ENCODE assay signal across 8 cellular contexts in genomic region chr11:45848654-45849081, GRCh38. TPM values are rescaled to one million over a fixed set of nuclear protein-coding genes. Genes with fewer than 3 reads are reported as not detected.
DNase-seq lines count a peak whose midpoint lies in the region; ATAC-seq and TF ChIP-seq lines count a peak whose summit lies in the region.

No MANE protein-coding gene starts in this region.

- H2AFZ ChIP-seq in H9 (ENCODE audit: low read length) (no peak overlapping the region), hepatocyte (no peak overlapping the region)

- no peaks in the 10 kb centered on the region for H3K9me3 ChIP-seq in H9 (ENCODE audit: control insufficient read depth, low read depth, low read length)
- no peaks in the 10 kb centered on the region for H3K9me3 ChIP-seq in hepatocyte (ENCODE audit: low read depth)

- no peaks in the 10 kb centered on the region for H3K79me1 ChIP-seq in H9 (ENCODE audit: insufficient read depth, low read depth, low read length, poor library complexity, severe bottlenecking)

- TF ChIP-seq CTCF in H9 (conservative IDR thresholded peaks at IDR 0.05) (no peak), VCaP (conservative IDR thresholded peaks at IDR 0.05) (peak; percentile 22; the same call in 1 of the 2 replicates), hepatocyte (IDR thresholded peaks at IDR 0.05; ENCODE audit: poor library complexity) (no peak)

- no peak overlapping the region for H2BK12ac ChIP-seq in H9 (ENCODE audit: insufficient read length, low read depth, low read length)

- H4K8ac ChIP-seq in H9 (replicated peaks; ENCODE audit: insufficient read length, low read depth, low read length), result no peak overlapping the region

- no peak overlapping the region for H2BK120ac ChIP-seq in H9 (ENCODE audit: low read depth, low read length, poor library complexity, severe bottlenecking)

- H3K9me3 Mint-ChIP-seq in H9, result no peaks in the 10 kb centered on the region; a peak in 1 of 5 replicates

- H3K27me3 Mint-ChIP-seq in H9 (ENCODE audit: low read depth), result peaks cover 33% of the 10 kb centered on the region

- H3K27ac ChIP-seq in H9 (ENCODE audit: insufficient read length, low read depth, low read length), result no peak overlapping the region
- peak overlapping the region; percentile 83 for H3K27ac ChIP-seq in VCaP
- H3K27ac ChIP-seq in hepatocyte, result peak overlapping the region; percentile 96
- H3K27ac ChIP-seq in skin epidermis, result peak overlapping the region in 12 of 21 experiments; percentile 81 to 99 (median 97)

- H3K4me3 ChIP-seq in hepatocyte (no peak overlapping the region), skin epidermis (peak overlapping the region in 6 of 7 experiments; percentile 78 to 99 (median 92))

- H3K36me3 ChIP-seq in hepatocyte (replicated peaks; ENCODE audit: insufficient read depth, low read depth), result no peaks in the 10 kb centered on the region

- H3K36me3 Mint-ChIP-seq in H9 (ENCODE audit: insufficient read depth in 1 of 3, low read depth in 3 of 3), result no peaks in the 10 kb centered on the region

- H2BK15ac ChIP-seq in H9 (ENCODE audit: low read depth, low read length), result no peak overlapping the region

- H3T11ph ChIP-seq in H9 (ENCODE audit: low read length), result no peak overlapping the region

- H2BK20ac ChIP-seq in H9 (ENCODE audit: low read depth, low read length, poor library complexity, severe bottlenecking), result no peak overlapping the region

- peaks cover 7% of the 10 kb centered on the region; the same call in 1 of the 2 replicates for H3K27me3 ChIP-seq in H9 (ENCODE audit: insufficient read depth, low read length)
- H3K27me3 ChIP-seq in hepatocyte, result no peaks in the 10 kb centered on the region

- no peak overlapping the region for H3K27ac Mint-ChIP-seq in H9

- H3K18ac ChIP-seq in H9 (ENCODE audit: insufficient read length, low read depth, low read length), result no peak overlapping the region

- WGBS in H9 (ENCODE audit: extremely low coverage, insufficient read length, low lambda C conversion rate), result no CpG with 5 or more reads among the region's 8 CpGs
- WGBS in hepatocyte (ENCODE audit: low lambda C conversion rate, missing lambda C conversion rate), result 27% methylated on average over 8 of the region's 8 CpGs

- no peaks in the 10 kb centered on the region for H3K79me2 ChIP-seq in H9 (ENCODE audit: insufficient read depth, low read length)
- H3K79me2 ChIP-seq in hepatocyte, result peaks cover 57% of the 10 kb centered on the region

- H4K5ac ChIP-seq in H9 (ENCODE audit: insufficient read length, low read depth, low read length), result no peak overlapping the region

- H4K20me1 ChIP-seq in H9 (ENCODE audit: control insufficient read depth, insufficient read depth, insufficient read length) (no peaks in the 10 kb centered on the region), hepatocyte (ENCODE audit: insufficient read depth, poor library complexity, severe bottlenecking) (peaks cover 48% of the 10 kb centered on the region)

- ATAC-seq in HG02571 (IDR thresholded peaks at IDR 0.05; ENCODE audit: unreplicated experiment) (no peak), HG03196 (IDR thresholded peaks at IDR 0.05; ENCODE audit: unreplicated experiment) (no peak)

- H4K91ac ChIP-seq in H9 (ENCODE audit: insufficient read length, low read depth, low read length), result no peak overlapping the region

- no peak overlapping the region for H3K9ac ChIP-seq in H9 (ENCODE audit: extremely low read depth, insufficient read length, low read length)

- no peak overlapping the region for H3K56ac ChIP-seq in H9 (ENCODE audit: insufficient read length, low read depth, low read length)

- no peak overlapping the region for H2BK5ac ChIP-seq in H9 (ENCODE audit: insufficient read length, low read length)

- H3K4ac ChIP-seq in H9 (ENCODE audit: low read depth, low read length), result no peak overlapping the region

- no peak overlapping the region for H3K23ac ChIP-seq in H9 (ENCODE audit: insufficient read length, low read depth, low read length)

- H3K4me3 Mint-ChIP-seq in H9, result peak overlapping the region; percentile 77 to 88; a peak in 4 of 5 replicates

- no peaks in the 10 kb centered on the region for H3K9me2 ChIP-seq in hepatocyte (replicated peaks; ENCODE audit: insufficient read depth)

- H3K4me2 ChIP-seq in H9 (ENCODE audit: insufficient read depth, insufficient read length, low read length) (peak overlapping the region; percentile 68), hepatocyte (peak overlapping the region; percentile 86)

- H2AK5ac ChIP-seq in H9 (ENCODE audit: insufficient read length, low read length), result no peak overlapping the region

- DNase-seq in H9, result no peak
- peak; percentile 52 for DNase-seq in hepatocyte (ENCODE audit: low spot score)
- no peak for DNase-seq in NCI-H82 (lab: John Stamatoyannopoulos, UW)
- no peak for DNase-seq in DMS 273 treated with DMSO at 0.1 percent for 48 hours (lab: John Stamatoyannopoulos, UW)

- H3K4me1 Mint-ChIP-seq in H9, result peaks cover 32 to 35% of the 10 kb centered on the region in 2 experiments

- peaks cover 2% of the 10 kb centered on the region; the same call in 1 of the 2 replicates for H3K4me1 ChIP-seq in H9 (ENCODE audit: insufficient read depth, low read length)
- H3K4me1 ChIP-seq in hepatocyte (ENCODE audit: insufficient read depth), result peaks cover 3% of the 10 kb centered on the region

- H3K23me2 ChIP-seq in H9 (ENCODE audit: insufficient read length, low read depth, low read length, poor library complexity, severe bottlenecking), result peaks cover 6% of the 10 kb centered on the region

- H3K14ac ChIP-seq in H9 (ENCODE audit: insufficient read depth, low read length), result no peak overlapping the region

RNA-seq across cellular contexts. Expression of gene CRY2, which starts 1.4 kb away (rescaled TPM):
- total RNA-seq in H9 (2021), result 14.4 and 14.5 TPM in 2 replicates
- total RNA-seq in hepatocyte, result 21.3 and 27.6 TPM in 2 replicates
- 23.8 and 25.5 TPM in 2 replicates for polyA plus RNA-seq in hepatocyte

RNA-seq across cellular contexts. Expression of gene MAPK8IP1, which starts 36.8 kb away (rescaled TPM):
- 30.1 and 30.2 TPM in 2 replicates for total RNA-seq in H9 (2021)
- total RNA-seq in hepatocyte, result 5.2 and 7.6 TPM in 2 replicates
- 7.2 and 8.3 TPM in 2 replicates for polyA plus RNA-seq in hepatocyte

RNA-seq across cellular contexts. Expression of gene SLC35C1, which starts 43.7 kb away (rescaled TPM):
- total RNA-seq in H9 (2021) (8.9 and 10.4 TPM in 2 replicates), hepatocyte (11.1 and 12.7 TPM in 2 replicates)
- polyA plus RNA-seq in hepatocyte, result 22.1 and 25.0 TPM in 2 replicates

RNA-seq across cellular contexts. Expression of gene FREY1, which starts 58.4 kb away (rescaled TPM):
- total RNA-seq in H9 (2021), result 2.1 and 2.2 TPM in 2 replicates
- total RNA-seq in hepatocyte, result not detected in 2 replicates
- 0.21 TPM in 1 of 2 replicates, not detected in the other for polyA plus RNA-seq in hepatocyte
